ENCODE assay signal across 30 cellular contexts in the genomic region with DNA sequence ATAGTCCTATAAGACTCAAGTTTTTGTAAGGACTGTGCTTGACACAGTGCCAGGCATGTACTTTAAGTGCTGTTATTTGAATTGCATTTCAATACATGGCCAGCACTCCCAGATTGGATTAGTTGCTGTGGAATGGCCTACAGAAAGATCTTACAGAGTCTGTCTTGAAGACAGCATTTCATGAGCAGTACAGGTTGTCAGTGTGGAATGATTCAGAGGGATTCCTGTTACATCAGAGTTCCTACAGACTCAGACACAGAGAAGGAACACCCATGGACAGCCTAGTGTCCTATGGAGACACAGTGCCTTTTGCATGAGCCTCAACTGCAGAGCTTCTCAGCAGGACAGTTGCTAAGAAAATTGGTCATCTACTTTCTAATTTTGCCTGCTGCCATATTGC.
A peak's percentile ranks its signal among the peaks of the same experiment; 100 is the strongest.
DNase-seq lines count a peak whose midpoint lies in the region; FAIRE-seq and TF ChIP-seq lines count a peak whose summit lies in the region.
"Had no signal": no experiment of that assay in that cellular context is flagged by ENCODE, and none has a peak within 500 bp of the region (broad histone marks: within the 10 kb centered on the region; RNA-seq: fewer than 3 reads in every experiment).

No MANE protein-coding gene starts in this region.

- no peak overlapping the region for H3K27ac ChIP-seq in breast epithelium
- H3K27ac ChIP-seq in mammary epithelial cell (ENCODE audit: insufficient read depth, low read depth, low read length): no peak overlapping the region
- H3K27ac ChIP-seq in keratinocyte (ENCODE audit: control insufficient read depth, insufficient read depth, low read length): no peak overlapping the region
- H3K27ac ChIP-seq: ascending aorta, BLaER1, colonic mucosa, neutrophil, psoas muscle, WERI-Rb-1 had no signal

- no peak for TF ChIP-seq POLR2A in breast epithelium (IDR thresholded peaks at IDR 0.05)
- TF ChIP-seq POLR2A in lower leg skin (IDR thresholded peaks at IDR 0.05): no peak

- peak overlapping the region; percentile 11 for H2AFZ ChIP-seq in mammary epithelial cell (ENCODE audit: low read depth, low read length)
- H2AFZ ChIP-seq in keratinocyte (ENCODE audit: control insufficient read depth, low read length): no peak overlapping the region

- H3K79me2 ChIP-seq in mammary epithelial cell (ENCODE audit: insufficient read depth, low read length) (no peaks in the 10 kb centered on the region), keratinocyte (ENCODE audit: control insufficient read depth, insufficient read depth, low read length) (no peaks in the 10 kb centered on the region)

- H3K4me1 ChIP-seq in breast epithelium: no peaks in the 10 kb centered on the region
- peaks cover 13% of the 10 kb centered on the region for H3K4me1 ChIP-seq in mammary epithelial cell (ENCODE audit: insufficient read depth, low read length)
- peaks cover 7% of the 10 kb centered on the region for H3K4me1 ChIP-seq in keratinocyte (ENCODE audit: control insufficient read depth, extremely low read depth, insufficient read depth, low read length)
- H3K4me1 ChIP-seq: ascending aorta, colonic mucosa, psoas muscle had no signal

- in situ Hi-C loops in mammary epithelial cell (cut with MboI; ENCODE audit: low sequenced_read_pairs in 2 of 2): no loop called here

- H4K20me1 ChIP-seq in mammary epithelial cell (ENCODE audit: insufficient read depth, low read length) (no peaks in the 10 kb centered on the region), keratinocyte (ENCODE audit: control insufficient read depth, extremely low read depth, insufficient read depth, low read length) (no peaks in the 10 kb centered on the region)
- H4K20me1 ChIP-seq: BLaER1 had no signal

- TF ChIP-seq CTCF in MCF 10A (IDR thresholded peaks at IDR 0.05; ENCODE audit: unreplicated experiment) (no peak), breast epithelium (IDR thresholded peaks at IDR 0.05) (no peak), mammary epithelial cell (conservative IDR thresholded peaks at IDR 0.05 in 1 of 2, IDR thresholded peaks at IDR 0.05 in 1 of 2; ENCODE audit: extremely low read depth in 1 of 2, insufficient read depth in 1 of 2, low read depth in 1 of 2, low read length in 2 of 2) (no peak), keratinocyte (optimal IDR thresholded peaks at IDR 0.05 in 1 of 3, IDR thresholded peaks at IDR 0.05 in 1 of 3, conservative IDR thresholded peaks at IDR 0.05 in 1 of 3; ENCODE audit: extremely low read depth in 1 of 3, insufficient read depth in 2 of 3, low read length in 3 of 3) (no peak), lower leg skin (IDR thresholded peaks at IDR 0.05) (no peak)

- POLR2A ChIA-PET in MCF 10A (lab: Yijun Ruan, JAX): no interaction called here

- H3K4me3 Mint-ChIP-seq in MCF 10A (ENCODE audit: unreplicated experiment): no peak overlapping the region
- no peak overlapping the region for H3K4me3 Mint-ChIP-seq in immature natural killer cell
- H3K4me3 Mint-ChIP-seq: activated CD4-positive, alpha-beta T cell treated with anti-CD3 and anti-CD28 coated beads, Interleukin-2, amount 10 ng/mL, durations not matched to agents 7 days and 5 days; endodermal cell; T-helper 2 cell treated with Interferon-gamma antibody and Interleukin-4, amounts not matched to agents 5 μg/mL and 100 μg/mL, for 36 hours had no signal

- H3K27me3 Mint-ChIP-seq in MCF 10A (ENCODE audit: insufficient read depth, unreplicated experiment) (no peaks in the 10 kb centered on the region), immature natural killer cell (ENCODE audit: low read depth in 3 of 3) (peaks cover 0 to 3% (median 1%) of the 10 kb centered on the region in 3 donors)
- H3K27me3 Mint-ChIP-seq: activated CD4-positive, alpha-beta T cell treated with anti-CD3 and anti-CD28 coated beads, Interleukin-2, amount 10 ng/mL, durations not matched to agents 7 days and 5 days had no signal

- H3K36me3 ChIP-seq in breast epithelium: no peaks in the 10 kb centered on the region
- no peaks in the 10 kb centered on the region for H3K36me3 ChIP-seq in mammary epithelial cell (ENCODE audit: insufficient read depth, low read length)
- no peaks in the 10 kb centered on the region for H3K36me3 ChIP-seq in keratinocyte (ENCODE audit: control insufficient read depth in 2 of 2, extremely low read depth in 1 of 2, insufficient read depth in 2 of 2, low read length in 2 of 2)
- H3K36me3 ChIP-seq: ascending aorta, BLaER1, colonic mucosa, neutrophil, WERI-Rb-1 had no signal

- peak; percentile 61 for FAIRE-seq in keratinocyte (lab: Jason Lieb, UNC)
- FAIRE-seq: HepG2, small intestine had no signal

- H3K36me3 Mint-ChIP-seq in MCF 10A (ENCODE audit: insufficient read depth, unreplicated experiment) (no peaks in the 10 kb centered on the region), immature natural killer cell (peaks cover 0 to 10% (median 4%) of the 10 kb centered on the region in 3 donors)

- no peaks in the 10 kb centered on the region for H3K9me3 Mint-ChIP-seq in MCF 10A (ENCODE audit: unreplicated experiment)
- H3K9me3 Mint-ChIP-seq in immature natural killer cell: peaks cover 0 to 5% (median 0%) of the 10 kb centered on the region in 6 donors
- H3K9me3 Mint-ChIP-seq: activated naive CD4-positive, alpha-beta T cell treated with anti-CD3 and anti-CD28 coated beads, Interleukin-2, amount 50 U/mL, for 72 hours; T-helper 2 cell treated with Interferon-gamma antibody and Interleukin-4, amounts not matched to agents 5 μg/mL and 100 μg/mL, for 36 hours had no signal

- H3K4me3 ChIP-seq in breast epithelium (no peak overlapping the region), mammary epithelial cell (replicated peaks in 1 of 3; ENCODE audit: insufficient read depth in 1 of 3, low read depth in 2 of 3, low read length in 3 of 3) (no peak overlapping the region), keratinocyte (ENCODE audit: control insufficient read depth in 2 of 3, extremely low read depth in 1 of 3, insufficient read depth in 2 of 3, low read depth in 1 of 3, low read length in 3 of 3) (no peak overlapping the region), lower leg skin (ENCODE audit: low read depth, poor library complexity, severe bottlenecking) (no peak overlapping the region)
- H3K4me3 ChIP-seq: ascending aorta, BLaER1, colonic mucosa, lung, psoas muscle had no signal

- H3K9me1 ChIP-seq in keratinocyte (ENCODE audit: control insufficient read depth, extremely low read depth, insufficient read depth, low read length): no peaks in the 10 kb centered on the region

- H3K27ac Mint-ChIP-seq in MCF 10A (ENCODE audit: low read depth, unreplicated experiment) (no peak overlapping the region), immature natural killer cell (no peak overlapping the region)
- H3K27ac Mint-ChIP-seq: activated CD4-positive, alpha-beta T cell treated with anti-CD3 and anti-CD28 coated beads, Interleukin-2, amount 10 ng/mL, durations not matched to agents 7 days and 5 days; activated naive CD4-positive, alpha-beta T cell treated with anti-CD3 and anti-CD28 coated beads, Interleukin-2, amount 50 U/mL, for 72 hours; endodermal cell; T-helper 2 cell treated with Interferon-gamma antibody and Interleukin-4, amounts not matched to agents 5 μg/mL and 100 μg/mL, for 36 hours had no signal

- H3K4me2 ChIP-seq in mammary epithelial cell (ENCODE audit: insufficient read depth, low read depth, low read length): no peak overlapping the region
- no peak overlapping the region for H3K4me2 ChIP-seq in keratinocyte (ENCODE audit: control insufficient read depth, extremely low read depth, insufficient read depth, low read depth, low read length)
- H3K4me2 ChIP-seq: BLaER1 had no signal

- intact Hi-C loops in MCF 10A (cut with micrococcal nuclease) (no loop called here), breast epithelium (cut with DNase I; ENCODE audit: low total_unique reads) (no loop called here), mammary epithelial cell (cut with micrococcal nuclease) (no loop called here), lower leg skin (cut with DNase I; ENCODE audit: low total_unique reads) (no loop called here)

- H3K9me3 ChIP-seq in breast epithelium: no peaks in the 10 kb centered on the region
- H3K9me3 ChIP-seq in mammary epithelial cell (replicated peaks; ENCODE audit: insufficient read depth, low read length): no peaks in the 10 kb centered on the region
- no peaks in the 10 kb centered on the region for H3K9me3 ChIP-seq in keratinocyte (ENCODE audit: control insufficient read depth, low read depth, low read length)
- H3K9me3 ChIP-seq: ascending aorta, BLaER1, colonic mucosa, neutrophil, psoas muscle had no signal

- DNase-seq in MCF 10A (ENCODE audit: unreplicated experiment): peak; percentile 29
- no peak for DNase-seq in breast epithelium (ENCODE audit: low spot score in 2 of 2)
- peak; percentile 56 for DNase-seq in mammary epithelial cell
- no peak for DNase-seq in keratinocyte (ENCODE audit: low read depth, low spot score)
- no peak for DNase-seq in immature natural killer cell
- DNase-seq in SHP77 (lab: John Stamatoyannopoulos, UW): no peak
- no peak for DNase-seq in lower leg skin (ENCODE audit: low spot score in 2 of 2)
- DNase-seq in NCI-H1694 (lab: John Stamatoyannopoulos, UW): no peak
- DNase-seq: 8988T; activated CD4-positive, alpha-beta T cell treated with anti-CD3 and anti-CD28 coated beads, Interleukin-2, amount 10 ng/mL, durations not matched to agents 7 days and 5 days; colonic mucosa; DND-41; endodermal cell; GOT3; hippocampal formation; NCI-H1105 treated with DMSO at 0.1 percent for 48 hours; NCI-H524 treated with DMSO at 0.1 percent for 48 hours; psoas muscle; RPMI8226; small intestine; stimulated activated CD4-positive, alpha-beta T cell treated with anti-CD3 and anti-CD28 coated beads, Interleukin-2, amount 100 ng/mL, for 48 hours; stimulated activated naive CD4-positive, alpha-beta T cell treated with Interleukin-2 at 50 U/mL for 16 hours; WERI-Rb-1 had no signal

- dilution Hi-C loops in mammary epithelial cell (cut with HindIII; ENCODE audit: low sequenced_read_pairs) (no loop called here), keratinocyte (cut with MboI; ENCODE audit: extremely low pct_ligation_motif_present, low sequenced_read_pairs) (no loop called here)

- BruUV-seq in MCF 10A (replicated peaks; lab: Mats Ljungman, UMichigan): no TSS peak
- BruUV-seq in mammary epithelial cell (replicated peaks; lab: Mats Ljungman, UMichigan): no TSS peak

- CTCF ChIA-PET in MCF 10A (lab: Yijun Ruan, JAX): no interaction called here
- CTCF ChIA-PET in mammary epithelial cell (lab: Charles Lee; ENCODE audit: low non-redundant PET): no interaction called here

- no peak overlapping the region for H3K9ac ChIP-seq in mammary epithelial cell (ENCODE audit: insufficient read depth, low read length)
- H3K9ac ChIP-seq in keratinocyte (ENCODE audit: control insufficient read depth, extremely low read depth, insufficient read depth, low read length): no peak overlapping the region
- H3K9ac ChIP-seq: BLaER1 had no signal

- no peaks in the 10 kb centered on the region for H3K27me3 ChIP-seq in breast epithelium
- no peaks in the 10 kb centered on the region for H3K27me3 ChIP-seq in mammary epithelial cell (ENCODE audit: insufficient read depth, low read length)
- H3K27me3 ChIP-seq in keratinocyte (ENCODE audit: control insufficient read depth, extremely low read depth, insufficient read depth, low read length): no peaks in the 10 kb centered on the region
- H3K27me3 ChIP-seq: ascending aorta, BLaER1, colonic mucosa, neutrophil had no signal

- peaks cover 5% of the 10 kb centered on the region for H3K4me1 Mint-ChIP-seq in MCF 10A (ENCODE audit: insufficient read depth, unreplicated experiment)
- peaks cover 39 to 43% of the 10 kb centered on the region in 2 donors for H3K4me1 Mint-ChIP-seq in immature natural killer cell
- H3K4me1 Mint-ChIP-seq: activated CD4-positive, alpha-beta T cell treated with anti-CD3 and anti-CD28 coated beads, Interleukin-2, amount 10 ng/mL, durations not matched to agents 7 days and 5 days had no signal

Comparison
In these comparisons a context has a peak if more than half of its experiments do, and no peak if none do; other contexts are left out.
1. DNase-seq: peak in MCF 10A (single experiment) and mammary epithelial cell (single experiment); none in breast epithelium (0 of 2), keratinocyte (single experiment), immature natural killer cell (0 of 3), SHP77 (0 of 2), lower leg skin (0 of 2) and NCI-H1694 (single experiment).